In genomic region chr10:117168135-117168674, GRCh38 we compare ENCODE assay signal across 8 cellular contexts. TPM values are rescaled to one million over a fixed set of nuclear protein-coding genes. Genes with fewer than 3 reads are reported as not detected.
DNase-seq lines count a peak whose midpoint lies in the region; ATAC-seq and TF ChIP-seq lines count a peak whose summit lies in the region.

No MANE protein-coding gene starts in this region.

- TF ChIP-seq CTCF in esophagus muscularis mucosa (IDR thresholded peaks at IDR 0.05) = peak; percentile 66 to 95 (median 84)

- ATAC-seq in GM18517 (IDR thresholded peaks at IDR 0.05; ENCODE audit: unreplicated experiment) (peak; percentile 83), HG03025 (IDR thresholded peaks at IDR 0.05; ENCODE audit: low FRiP score, unreplicated experiment) (peak; percentile 83)
- ATAC-seq in naive thymus-derived CD4-positive, alpha-beta T cell = peak; percentile 93

- peaks cover 0 to 3% (median 0%) of the 10 kb centered on the region in 11 donors for H3K9me3 Mint-ChIP-seq in naive thymus-derived CD4-positive, alpha-beta T cell

- 1% methylated on average over 29 of the region's 49 CpGs for WGBS in esophagus muscularis mucosa

- H3K27ac ChIP-seq in esophagus muscularis mucosa (replicated peaks in 1 of 4) = no peak overlapping the region
- no peak overlapping the region for H3K27ac ChIP-seq in naive thymus-derived CD4-positive, alpha-beta T cell (ENCODE audit: low read depth, low read length)

- H3K36me3 ChIP-seq in esophagus muscularis mucosa = no peaks in the 10 kb centered on the region
- no peaks in the 10 kb centered on the region for H3K36me3 ChIP-seq in naive thymus-derived CD4-positive, alpha-beta T cell (ENCODE audit: control insufficient read depth in 2 of 3, insufficient read depth in 3 of 3, low read length in 3 of 3)

- DNase-seq in 8988T (peak; percentile 94), NCI-H774 (lab: John Stamatoyannopoulos, UW) (peak; percentile 14), activated T-cell treated with anti-CD3 and anti-CD28 coated beads for 48 hours (ENCODE audit: low read depth) (peak; percentile 78), esophagus muscularis mucosa (ENCODE audit: extremely low spot score) (no peak)
- DNase-seq in naive thymus-derived CD4-positive, alpha-beta T cell = peak; percentile 39 to 81 (median 73)
- DNase-seq in stimulated activated naive CD4-positive, alpha-beta T cell treated with Interleukin-2 at 50 U/mL for 16 hours (lab: John Stamatoyannopoulos, UW) = peak; percentile 45

- intact Hi-C loops in esophagus muscularis mucosa (cut with DNase I) = no loop called here
- intact Hi-C loops in naive thymus-derived CD4-positive, alpha-beta T cell (cut with micrococcal nuclease) = loop anchor here in 1 of 2 donors (5.0 kb wide), 1 partner anchor 374 kb away; the partner anchor contains the start of gene EMX2

- H3K4me3 ChIP-seq in esophagus muscularis mucosa = peak overlapping the region; percentile 2 to 49 (median 32)
- H3K4me3 ChIP-seq in naive thymus-derived CD4-positive, alpha-beta T cell (ENCODE audit: low read length) = peak overlapping the region; percentile 39

- CTCF ChIA-PET in naive thymus-derived CD4-positive, alpha-beta T cell (lab: Charles Lee) = interaction anchor here (0.6 to 1.9 kb wide), 6 partner anchors 10 to 486 kb away, joined by 3 to 9 read pairs (median 3); no protein-coding TSS in a partner anchor

- POLR2A ChIA-PET in naive thymus-derived CD4-positive, alpha-beta T cell (lab: Charles Lee) = no interaction called here

- peaks cover 18 to 100% (median 74%) of the 10 kb centered on the region in 4 donors for H3K27me3 ChIP-seq in esophagus muscularis mucosa
- peaks cover 0 to 30% of the 10 kb centered on the region in 2 donors for H3K27me3 ChIP-seq in naive thymus-derived CD4-positive, alpha-beta T cell (ENCODE audit: control insufficient read depth in 2 of 2, insufficient read depth in 2 of 2, low read length in 2 of 2)

- H3K4me3 Mint-ChIP-seq in naive thymus-derived CD4-positive, alpha-beta T cell = peak overlapping the region; percentile 47 to 78 (median 70)

- peak overlapping the region in 1 of 9 donors; percentile 52 for H3K27ac Mint-ChIP-seq in naive thymus-derived CD4-positive, alpha-beta T cell

- H3K4me1 Mint-ChIP-seq in naive thymus-derived CD4-positive, alpha-beta T cell = peaks cover 9 to 48% (median 31%) of the 10 kb centered on the region in 7 donors

- TF ChIP-seq EP300 in esophagus muscularis mucosa (IDR thresholded peaks at IDR 0.05) = no peak

- H3K36me3 Mint-ChIP-seq in naive thymus-derived CD4-positive, alpha-beta T cell = peaks cover 0 to 4% (median 0%) of the 10 kb centered on the region in 5 donors

- H3K4me1 ChIP-seq in esophagus muscularis mucosa = peaks cover 24 to 45% (median 42%) of the 10 kb centered on the region in 4 donors
- peaks cover 3 to 20% of the 10 kb centered on the region in 2 donors for H3K4me1 ChIP-seq in naive thymus-derived CD4-positive, alpha-beta T cell (ENCODE audit: control insufficient read depth in 2 of 2, insufficient read depth in 2 of 2, low read length in 2 of 2)

- peaks cover 70 to 93% (median 80%) of the 10 kb centered on the region in 5 donors for H3K27me3 Mint-ChIP-seq in naive thymus-derived CD4-positive, alpha-beta T cell

- TF ChIP-seq POLR2A in esophagus muscularis mucosa (IDR thresholded peaks at IDR 0.05; ENCODE audit: low read depth) = no peak

- no peaks in the 10 kb centered on the region for H3K9me3 ChIP-seq in esophagus muscularis mucosa
- no peaks in the 10 kb centered on the region for H3K9me3 ChIP-seq in naive thymus-derived CD4-positive, alpha-beta T cell (ENCODE audit: control insufficient read depth in 2 of 3, low read length in 3 of 3)

RNA-seq across cellular contexts. Expression of gene KCNK18, which starts 29.1 kb away (rescaled TPM):
- not detected for total RNA-seq in esophagus muscularis mucosa
- not detected for total RNA-seq in naive thymus-derived CD4-positive, alpha-beta T cell
- not detected for polyA plus RNA-seq in naive thymus-derived CD4-positive, alpha-beta T cell

RNA-seq across cellular contexts. Expression of gene VAX1, which starts 30.1 kb away (rescaled TPM):
- not detected for total RNA-seq in esophagus muscularis mucosa
- total RNA-seq in naive thymus-derived CD4-positive, alpha-beta T cell = not detected
- polyA plus RNA-seq in naive thymus-derived CD4-positive, alpha-beta T cell = not detected
